ENCODE assay signal across 8 cellular contexts in genomic region chr6:16331328-16332174, GRCh38.
DNase-seq lines count a peak whose midpoint lies in the region; ATAC-seq, FAIRE-seq and TF ChIP-seq lines count a peak whose summit lies in the region.

No MANE protein-coding gene starts in this region.

- H3K27ac Mint-ChIP-seq in T-helper 2 cell treated with Interferon-gamma antibody and Interleukin-4, amounts not matched to agents 5 μg/mL and 100 μg/mL, for 36 hours = no peak overlapping the region

- H3K9ac ChIP-seq in DND-41 (ENCODE audit: low read depth, low read length) (no peak overlapping the region), GM23248 (peak overlapping the region; percentile 39), iPS-18a (ENCODE audit: low read length) (no peak overlapping the region)

- no peaks in the 10 kb centered on the region for H3K9me2 ChIP-seq in GM23248 (ENCODE audit: insufficient read depth)

- H3K36me3 Mint-ChIP-seq in T-helper 2 cell treated with Interferon-gamma antibody and Interleukin-4, amounts not matched to agents 5 μg/mL and 100 μg/mL, for 36 hours (ENCODE audit: low read depth) = peaks cover 12% of the 10 kb centered on the region

- WGBS in GM23248 (ENCODE audit: low coverage in 1 of 2, low lambda C conversion rate in 2 of 2, missing lambda C conversion rate in 2 of 2), 2 experiments = 22 to 27% methylated on average over 11 of the region's 11 CpGs
- 27 to 31% (median 28%) methylated on average over 11 of the region's 11 CpGs for WGBS in small intestine, 3 donors

- peak; percentile 80 for ATAC-seq in DND-41 (ENCODE audit: insufficient read depth, low read depth)

- peak; percentile 33 for DNase-seq in DND-41
- peak; percentile 86 for DNase-seq in GM23248
- DNase-seq in NCI-H1048 (lab: John Stamatoyannopoulos, UW) = peak; percentile 83
- peak; percentile 54 for DNase-seq in T-helper 2 cell treated with Interferon-gamma antibody and Interleukin-4, amounts not matched to agents 5 μg/mL and 100 μg/mL, for 36 hours (ENCODE audit: low spot score)
- peak; percentile 92 for DNase-seq in astrocyte of the hippocampus (ENCODE audit: low read depth, low spot score)
- peak; percentile 67 for DNase-seq in small intestine
- no peak for DNase-seq in ureter (ENCODE audit: low spot score)

- no peak overlapping the region for H3K27ac ChIP-seq in DND-41 (ENCODE audit: low read length)
- peak overlapping the region; percentile 53 for H3K27ac ChIP-seq in GM23248
- no peak overlapping the region for H3K27ac ChIP-seq in iPS-18a (ENCODE audit: low read length)
- H3K27ac ChIP-seq in small intestine (ENCODE audit: low read depth in 1 of 2, low read length in 1 of 2) = peak overlapping the region in 1 of 2 donors; percentile 8

- H3K79me2 ChIP-seq in DND-41 (ENCODE audit: insufficient read depth, low read length) (no peaks in the 10 kb centered on the region), GM23248 (ENCODE audit: insufficient read depth) (0 out of 2 replicates have a peak, but pooled peaks cover 3% of the 10 kb centered on the region)

- TF ChIP-seq CTCF in DND-41 (IDR thresholded peaks at IDR 0.05; ENCODE audit: borderline replicate concordance, extremely low read depth, low read length, poor library complexity, severe bottlenecking) = peak; percentile 89

- H3K4me1 Mint-ChIP-seq in T-helper 2 cell treated with Interferon-gamma antibody and Interleukin-4, amounts not matched to agents 5 μg/mL and 100 μg/mL, for 36 hours (ENCODE audit: low read depth) = peaks cover 6% of the 10 kb centered on the region

- no peaks in the 10 kb centered on the region for H3K27me3 Mint-ChIP-seq in T-helper 2 cell treated with Interferon-gamma antibody and Interleukin-4, amounts not matched to agents 5 μg/mL and 100 μg/mL, for 36 hours (ENCODE audit: low read depth)

- H3K36me3 ChIP-seq in DND-41 (ENCODE audit: insufficient read depth, low read length) (peaks cover 1% of the 10 kb centered on the region; the same call in 1 of the 2 replicates), GM23248 (ENCODE audit: low read depth) (0 out of 2 replicates have a peak, but pooled peaks cover 2% of the 10 kb centered on the region), iPS-18a (ENCODE audit: control insufficient read depth, low read depth, low read length) (no peaks in the 10 kb centered on the region), small intestine (ENCODE audit: control insufficient read depth in 2 of 2, insufficient read depth in 2 of 2, low read length in 2 of 2) (peaks cover 0 to 5% of the 10 kb centered on the region in 2 donors)

- no peak overlapping the region for H3K4me3 Mint-ChIP-seq in T-helper 2 cell treated with Interferon-gamma antibody and Interleukin-4, amounts not matched to agents 5 μg/mL and 100 μg/mL, for 36 hours

- peaks cover 2% of the 10 kb centered on the region; the same call in 1 of the 2 replicates for H3K4me1 ChIP-seq in DND-41 (ENCODE audit: insufficient read depth, low read length)
- H3K4me1 ChIP-seq in GM23248 (ENCODE audit: insufficient read depth) = peaks cover 38% of the 10 kb centered on the region
- H3K4me1 ChIP-seq in iPS-18a (ENCODE audit: control insufficient read depth, low read depth, low read length) = peaks cover 5% of the 10 kb centered on the region
- peaks cover 0 to 4% of the 10 kb centered on the region in 2 donors for H3K4me1 ChIP-seq in small intestine (ENCODE audit: control insufficient read depth in 2 of 2, insufficient read depth in 1 of 2, low read depth in 1 of 2, low read length in 1 of 2)

- no peak overlapping the region for H2AFZ ChIP-seq in DND-41 (ENCODE audit: low read depth, low read length)
- no peak overlapping the region; the same call in 1 of the 2 replicates for H2AFZ ChIP-seq in GM23248

- no peak overlapping the region for H3K4me3 ChIP-seq in DND-41 (ENCODE audit: low read depth in 1 of 2, low read length in 2 of 2)
- 0 out of 2 replicates have a peak overlapping the region, but pooled peaks have one; percentile 28 for H3K4me3 ChIP-seq in GM23248
- H3K4me3 ChIP-seq in iPS-18a (ENCODE audit: low read length) = peak overlapping the region; percentile 6
- H3K4me3 ChIP-seq in small intestine (ENCODE audit: low read depth in 1 of 2, low read length in 2 of 2) = no peak overlapping the region

- H3K27me3 ChIP-seq in DND-41 (ENCODE audit: insufficient read depth, low read length, poor library complexity) (no peaks in the 10 kb centered on the region), GM23248 (replicated peaks; ENCODE audit: insufficient read depth) (no peaks in the 10 kb centered on the region), iPS-18a (ENCODE audit: control insufficient read depth, insufficient read depth, low read length) (no peaks in the 10 kb centered on the region), small intestine (ENCODE audit: control insufficient read depth in 2 of 2, insufficient read depth in 2 of 2, low read length in 2 of 2) (no peaks in the 10 kb centered on the region)

- H4K20me1 ChIP-seq in DND-41 (ENCODE audit: insufficient read depth, low read length) (no peaks in the 10 kb centered on the region), GM23248 (ENCODE audit: insufficient read depth) (no peaks in the 10 kb centered on the region)

- H3K4me2 ChIP-seq in DND-41 (ENCODE audit: insufficient read depth, low read length) = no peak overlapping the region
- peak overlapping the region; percentile 47 for H3K4me2 ChIP-seq in GM23248 (ENCODE audit: unreplicated experiment)

- no peaks in the 10 kb centered on the region for H3K9me3 Mint-ChIP-seq in T-helper 2 cell treated with Interferon-gamma antibody and Interleukin-4, amounts not matched to agents 5 μg/mL and 100 μg/mL, for 36 hours

- in situ Hi-C loops in GM23248 (cut with MboI) = loop anchor here (10.0 to 25.0 kb wide), 3 partner anchors 433 to 756 kb away; partner anchors contain the start of gene ATXN1

- H3K9me3 ChIP-seq in DND-41 (ENCODE audit: insufficient read depth, low read length, severe bottlenecking) (no peaks in the 10 kb centered on the region), GM23248 (ENCODE audit: low read depth) (no peaks in the 10 kb centered on the region), iPS-18a (ENCODE audit: control insufficient read depth, low read depth, low read length) (no peaks in the 10 kb centered on the region), small intestine (ENCODE audit: control insufficient read depth, low read depth) (no peaks in the 10 kb centered on the region)

- FAIRE-seq in small intestine (lab: Jason Lieb, UNC) = no peak

- H3F3A ChIP-seq in GM23248 (ENCODE audit: insufficient read depth) = peaks cover 33% of the 10 kb centered on the region

Comparison
In these comparisons a context has a peak if more than half of its experiments do, and no peak if none do; other contexts are left out.
1. H3K4me3 ChIP-seq: peak in GM23248 (single experiment) and iPS-18a (single experiment); none in DND-41 (0 of 2) and small intestine (0 of 2).